ENCODE assay signal across 8 cellular contexts in genomic region chr1:25198731-25199231, GRCh38. TPM values are rescaled to one million over a fixed set of nuclear protein-coding genes. Genes with fewer than 3 reads are reported as not detected.
DNase-seq lines count a peak whose midpoint lies in the region; ATAC-seq and TF ChIP-seq lines count a peak whose summit lies in the region.

No MANE protein-coding gene starts in this region.

- H3K36me3 Mint-ChIP-seq in glutamatergic neuron (ENCODE audit: unreplicated experiment), result no peaks in the 10 kb centered on the region
- no peaks in the 10 kb centered on the region for H3K36me3 Mint-ChIP-seq in activated CD4-positive, alpha-beta T cell treated with anti-CD3 and anti-CD28 coated beads, Interleukin-2, amount 10 ng/mL, durations not matched to agents 7 days and 5 days (ENCODE audit: low read depth)

- peak overlapping the region; percentile 3 for H3K27ac Mint-ChIP-seq in glutamatergic neuron (ENCODE audit: unreplicated experiment)
- no peak overlapping the region for H3K27ac Mint-ChIP-seq in activated CD4-positive, alpha-beta T cell treated with anti-CD3 and anti-CD28 coated beads, Interleukin-2, amount 10 ng/mL, durations not matched to agents 7 days and 5 days

- peak overlapping the region; percentile 74 for H3K4me2 ChIP-seq in skeletal muscle satellite cell (ENCODE audit: low read length)

- peak; percentile 46 for DNase-seq in RPMI7951 (ENCODE audit: low read depth)
- no peak for DNase-seq in glutamatergic neuron
- no peak for DNase-seq in activated CD4-positive, alpha-beta T cell treated with anti-CD3 and anti-CD28 coated beads, Interleukin-2, amount 10 ng/mL, durations not matched to agents 7 days and 5 days
- no peak for DNase-seq in HPDE6-E6E7 (ENCODE audit: extremely low spot score)

- H3K4me3 Mint-ChIP-seq in glutamatergic neuron (ENCODE audit: unreplicated experiment), result peak overlapping the region; percentile 5
- no peak overlapping the region for H3K4me3 Mint-ChIP-seq in activated CD4-positive, alpha-beta T cell treated with anti-CD3 and anti-CD28 coated beads, Interleukin-2, amount 10 ng/mL, durations not matched to agents 7 days and 5 days

- H3K9me3 Mint-ChIP-seq in glutamatergic neuron (ENCODE audit: unreplicated experiment), result peaks cover 5% of the 10 kb centered on the region
- no peaks in the 10 kb centered on the region for H3K9me3 Mint-ChIP-seq in activated CD4-positive, alpha-beta T cell treated with anti-CD3 and anti-CD28 coated beads, Interleukin-2, amount 10 ng/mL, durations not matched to agents 7 days and 5 days

- POLR2A ChIA-PET in activated CD4-positive, alpha-beta T cell treated with anti-CD3 and anti-CD28 coated beads, Interleukin-2, amount 10 ng/mL, durations not matched to agents 7 days and 5 days (lab: Charles Lee), result no interaction called here

- TF ChIP-seq CTCF in GM12875 (IDR thresholded peaks at IDR 0.05; ENCODE audit: borderline replicate concordance, insufficient read depth, low read depth, low read length) (peak; percentile 23; the same call in 1 of the 2 replicates), glutamatergic neuron (IDR thresholded peaks at IDR 0.05; ENCODE audit: partially characterized antibody, unreplicated experiment) (peak; percentile 25)

- H3K4me3 ChIP-seq in GM12875 (ENCODE audit: low read depth, low read length) (no peak overlapping the region), skeletal muscle satellite cell (ENCODE audit: low read length) (peak overlapping the region; percentile 17)

- no peaks in the 10 kb centered on the region for H3K36me3 ChIP-seq in skeletal muscle satellite cell (ENCODE audit: insufficient read depth, low read length)

- H3K27me3 Mint-ChIP-seq in glutamatergic neuron (ENCODE audit: unreplicated experiment), result peaks cover 11% of the 10 kb centered on the region
- peaks cover 2% of the 10 kb centered on the region for H3K27me3 Mint-ChIP-seq in activated CD4-positive, alpha-beta T cell treated with anti-CD3 and anti-CD28 coated beads, Interleukin-2, amount 10 ng/mL, durations not matched to agents 7 days and 5 days

- H3K27me3 ChIP-seq in skeletal muscle satellite cell (ENCODE audit: control insufficient read depth, insufficient read depth, low read length), result peaks cover 8% of the 10 kb centered on the region

- no peaks in the 10 kb centered on the region for H3K9me3 ChIP-seq in skeletal muscle satellite cell (replicated peaks; ENCODE audit: low read length)

- peaks cover 16% of the 10 kb centered on the region for H3K4me1 ChIP-seq in skeletal muscle satellite cell (ENCODE audit: control insufficient read depth, insufficient read depth, low read length)

- peaks cover 25% of the 10 kb centered on the region for H3K4me1 Mint-ChIP-seq in glutamatergic neuron (ENCODE audit: low read depth, unreplicated experiment)
- peaks cover 6% of the 10 kb centered on the region for H3K4me1 Mint-ChIP-seq in activated CD4-positive, alpha-beta T cell treated with anti-CD3 and anti-CD28 coated beads, Interleukin-2, amount 10 ng/mL, durations not matched to agents 7 days and 5 days

- ATAC-seq in GM21825 (IDR thresholded peaks at IDR 0.05; ENCODE audit: unreplicated experiment) (no peak), GM19035 (IDR thresholded peaks at IDR 0.05; ENCODE audit: unreplicated experiment) (no peak)

- CTCF ChIA-PET in activated CD4-positive, alpha-beta T cell treated with anti-CD3 and anti-CD28 coated beads, Interleukin-2, amount 10 ng/mL, durations not matched to agents 7 days and 5 days (lab: Charles Lee), result interaction anchor here (0.7 to 1.7 kb wide), 2 partner anchors 9 kb away, joined by 3 read pairs; no protein-coding TSS in a partner anchor

- no peak overlapping the region for H3K9ac ChIP-seq in skeletal muscle satellite cell (ENCODE audit: low read depth, low read length)

RNA-seq across cellular contexts. Expression of gene SYF2, which starts 33.5 kb away (rescaled TPM):
- total RNA-seq in RPMI7951 (2014; rRNA removed; shearing (Covaris generic)), result 58.1 and 66.8 TPM in 2 replicates
- total RNA-seq in glutamatergic neuron (ENCODE audit: unreplicated experiment), result 32.6 TPM
- total RNA-seq in skeletal muscle satellite cell (2012; rRNA removed), result 24.2 and 31.4 TPM in 2 replicates
- 10 to 100 TPM; 46.5 to 53.0 TPM for total RNA-seq in activated CD4-positive, alpha-beta T cell treated with anti-CD3 and anti-CD28 coated beads, Interleukin-2, amount 10 ng/mL, durations not matched to agents 7 days and 5 days

RNA-seq across cellular contexts. Expression of gene RSRP1, which starts 48.5 kb away (rescaled TPM):
- 57.9 and 59.5 TPM in 2 replicates for total RNA-seq in RPMI7951 (2014; rRNA removed; shearing (Covaris generic))
- 83.4 TPM for total RNA-seq in glutamatergic neuron (ENCODE audit: unreplicated experiment)
- 89.8 and 100 TPM in 2 replicates for total RNA-seq in skeletal muscle satellite cell (2012; rRNA removed)
- 100 to 1,000 TPM; 213 to 271 TPM for total RNA-seq in activated CD4-positive, alpha-beta T cell treated with anti-CD3 and anti-CD28 coated beads, Interleukin-2, amount 10 ng/mL, durations not matched to agents 7 days and 5 days
